17 cellular contexts compared by ENCODE assay signal in genomic region chr14:77238996-77239395, GRCh38. TPM values are rescaled to one million over a fixed set of nuclear protein-coding genes. Genes with fewer than 3 reads are reported as not detected.
DNase-seq lines count a peak whose midpoint lies in the region; ATAC-seq, FAIRE-seq and TF ChIP-seq lines count a peak whose summit lies in the region.
"Had no signal": no experiment of that assay in that cellular context is flagged by ENCODE, and none has a peak within 500 bp of the region (broad histone marks: within the 10 kb centered on the region; RNA-seq: fewer than 3 reads in every experiment).

No MANE protein-coding gene starts in this region.

- ATAC-seq in heart right ventricle, result no peak
- ATAC-seq in heart left ventricle, result no peak
- ATAC-seq: A549 had no signal

- DNase-seq in NCI-H1694 treated with DMSO at 0.1 percent for 48 hours (lab: John Stamatoyannopoulos, UW), result peak; percentile 58
- peak; percentile 23 to 52 for DNase-seq in SJCRH30
- DNase-seq in myocyte (ENCODE audit: low read depth), result peak; percentile 11
- DNase-seq in heart right ventricle, result no peak
- no peak for DNase-seq in activated CD8-positive, alpha-beta memory T cell treated with anti-CD3 and anti-CD28 coated beads for 24 hours
- DNase-seq in heart left ventricle, result no peak
- no peak for DNase-seq in frontal cortex (ENCODE audit: low spot score in 2 of 2)
- DNase-seq: BE2C, DMS153, DMS79 treated with DMSO at 0.1 percent for 48 hours, GDM1, GOT3, H9 had no signal

- H4K20me1 ChIP-seq in BLaER1 treated with 17β-estradiol and CSF1 and Interleukin-3, amounts not matched to agents 10 nM and 100 nM, result peaks cover 0 to 15% (median 0%) of the 10 kb centered on the region in 11 experiments; a peak in 3 of 22 replicates

- no peak for TF ChIP-seq POLR2A in heart left ventricle (IDR thresholded peaks at IDR 0.05)

- H3K4me3 ChIP-seq in BLaER1 treated with 17β-estradiol and CSF1 and Interleukin-3, amounts not matched to agents 10 nM and 100 nM, result no peak overlapping the region
- H3K4me3 ChIP-seq in SJCRH30 (no peak overlapping the region), heart right ventricle (no peak overlapping the region), heart left ventricle (no peak overlapping the region)
- H3K4me3 ChIP-seq: A549 had no signal

- peaks cover 58 to 77% (median 76%) of the 10 kb centered on the region in 10 experiments for H3K4me1 ChIP-seq in BLaER1 treated with 17β-estradiol and CSF1 and Interleukin-3, amounts not matched to agents 10 nM and 100 nM
- H3K4me1 ChIP-seq in SJCRH30 (no peaks in the 10 kb centered on the region), heart right ventricle (no peaks in the 10 kb centered on the region), heart left ventricle (no peaks in the 10 kb centered on the region)
- H3K4me1 ChIP-seq: A549, BE2C had no signal

- peak overlapping the region; percentile 66 to 92 (median 86) for H3K4me2 ChIP-seq in BLaER1 treated with 17β-estradiol and CSF1 and Interleukin-3, amounts not matched to agents 10 nM and 100 nM
- H3K4me2 ChIP-seq: A549 had no signal

- 49 to 50% methylated on average over 4 of the region's 4 CpGs for WGBS in heart right ventricle, 2 donors
- WGBS in heart left ventricle, 4 donors, result 43 to 61% (median 52%) methylated on average over 3 to 4 of the region's 4 CpGs

- TF ChIP-seq CTCF in heart right ventricle (IDR thresholded peaks at IDR 0.05) (no peak), heart left ventricle (IDR thresholded peaks at IDR 0.05) (no peak)

- intact Hi-C loops in heart right ventricle (cut with DNase I), result no loop called here
- intact Hi-C loops in heart left ventricle (cut with DNase I), result no loop called here

- H3K27ac ChIP-seq in BLaER1 treated with 17β-estradiol and CSF1 and Interleukin-3, amounts not matched to agents 10 nM and 100 nM, result peak overlapping the region in 5 of 11 experiments; percentile 45 to 80 (median 75); a peak in 10 of 22 replicates
- no peak overlapping the region for H3K27ac ChIP-seq in SJCRH30
- no peak overlapping the region for H3K27ac ChIP-seq in heart right ventricle
- no peak overlapping the region for H3K27ac ChIP-seq in heart left ventricle
- H3K27ac ChIP-seq: A549 had no signal

- no peak for FAIRE-seq in frontal cortex (lab: Jason Lieb, UNC)
- FAIRE-seq: A549, GM12892 had no signal

- H3K27me3 ChIP-seq in BLaER1 treated with 17β-estradiol and CSF1 and Interleukin-3, amounts not matched to agents 10 nM and 100 nM, result no peaks in the 10 kb centered on the region
- H3K27me3 ChIP-seq in SJCRH30 (no peaks in the 10 kb centered on the region), heart right ventricle (peaks cover 0 to 7% (median 0%) of the 10 kb centered on the region in 7 donors), heart left ventricle (no peaks in the 10 kb centered on the region)
- H3K27me3 ChIP-seq: BE2C had no signal

- H3K9ac ChIP-seq in BLaER1 treated with 17β-estradiol and CSF1 and Interleukin-3, amounts not matched to agents 10 nM and 100 nM, result peak overlapping the region in 5 of 11 experiments; percentile 20 to 62 (median 52); a peak in 7 of 22 replicates

- H3K9me3 ChIP-seq in BLaER1 treated with 17β-estradiol and CSF1 and Interleukin-3, amounts not matched to agents 10 nM and 100 nM (replicated peaks in 1 of 11), result no peaks in the 10 kb centered on the region
- H3K9me3 ChIP-seq in SJCRH30 (replicated peaks), result no peaks in the 10 kb centered on the region
- no peaks in the 10 kb centered on the region for H3K9me3 ChIP-seq in heart right ventricle
- H3K9me3 ChIP-seq in heart left ventricle, result no peaks in the 10 kb centered on the region
- H3K9me3 ChIP-seq: A549, BE2C had no signal

- H3K36me3 ChIP-seq in BLaER1 treated with 17β-estradiol and CSF1 and Interleukin-3, amounts not matched to agents 10 nM and 100 nM, result peaks cover 0 to 4% (median 0%) of the 10 kb centered on the region in 11 experiments; a peak in 1 of 22 replicates
- H3K36me3 ChIP-seq in SJCRH30, result no peaks in the 10 kb centered on the region
- H3K36me3 ChIP-seq in heart right ventricle, result no peaks in the 10 kb centered on the region
- H3K36me3 ChIP-seq in heart left ventricle, result no peaks in the 10 kb centered on the region
- H3K36me3 ChIP-seq: BE2C had no signal

RNA-seq across cellular contexts. Expression of gene NGB, which starts 32.0 kb away (rescaled TPM):
- not detected in 2 replicates for total RNA-seq in SJCRH30 (2014; rRNA removed; shearing (Covaris generic))
- not detected in 2 replicates for total RNA-seq in myocyte
- polyA plus RNA-seq in myocyte (2012), result not detected
- total RNA-seq in heart right ventricle, result not detected
- polyA plus RNA-seq in heart right ventricle, result not detected
- total RNA-seq in heart left ventricle, result not detected
- not detected for polyA plus RNA-seq in heart left ventricle
- 4.9 TPM for total RNA-seq in frontal cortex
- polyA plus RNA-seq: A549, AG04450 had no signal

RNA-seq across cellular contexts. Expression of gene TMEM63C, which starts 57.4 kb away (rescaled TPM):
- total RNA-seq in SJCRH30 (2014; rRNA removed; shearing (Covaris generic)), result 4.5 and 5.2 TPM in 2 replicates
- total RNA-seq in myocyte, result 0.08 and 0.16 TPM in 2 replicates
- 0.04 TPM for polyA plus RNA-seq in myocyte (2012)
- 1 to 10 TPM in 2 of 10 donors, under 1 TPM in 8; 0.08 to 7.2 (median 0.53) TPM for total RNA-seq in heart right ventricle
- polyA plus RNA-seq in heart right ventricle, result 1 to 10 TPM in 1 of 2 donors, under 1 TPM in 1; under 0.01 to 1.5 TPM
- total RNA-seq in heart left ventricle, result 1 to 10 TPM in 6 of 9 donors, under 1 TPM in 2, not detected in 1; 0.48 to 3.7 (median 1.7) TPM
- polyA plus RNA-seq in heart left ventricle, result 1 to 10 TPM in 1 of 2 donors, under 1 TPM in 1; 0.01 to 4.0 TPM
- total RNA-seq in frontal cortex, result 8.6 TPM
- polyA plus RNA-seq: AG04450 had no signal

Comparison
In these comparisons a context has a peak if more than half of its experiments do, and no peak if none do; other contexts are left out.
1. DNase-seq: peak in NCI-H1694 treated with DMSO at 0.1 percent for 48 hours (single experiment), SJCRH30 (2 of 2) and myocyte (single experiment); none in heart right ventricle (0 of 2), activated CD8-positive, alpha-beta memory T cell treated with anti-CD3 and anti-CD28 coated beads for 24 hours (single experiment), heart left ventricle (0 of 5) and frontal cortex (0 of 2).